ENCODE assay signal across 3 cellular contexts in genomic region chr7:27427416-27427815, GRCh38.
"Had no signal": no experiment of that assay in that cellular context is flagged by ENCODE, and none has a peak within 500 bp of the region (broad histone marks: within the 10 kb centered on the region; RNA-seq: fewer than 3 reads in every experiment).

No MANE protein-coding gene starts in this region.

- H3K4me3 ChIP-seq: GM12878 had no signal

- DNase-seq: GDM1, GF-D8 had no signal
